In the genomic region with DNA sequence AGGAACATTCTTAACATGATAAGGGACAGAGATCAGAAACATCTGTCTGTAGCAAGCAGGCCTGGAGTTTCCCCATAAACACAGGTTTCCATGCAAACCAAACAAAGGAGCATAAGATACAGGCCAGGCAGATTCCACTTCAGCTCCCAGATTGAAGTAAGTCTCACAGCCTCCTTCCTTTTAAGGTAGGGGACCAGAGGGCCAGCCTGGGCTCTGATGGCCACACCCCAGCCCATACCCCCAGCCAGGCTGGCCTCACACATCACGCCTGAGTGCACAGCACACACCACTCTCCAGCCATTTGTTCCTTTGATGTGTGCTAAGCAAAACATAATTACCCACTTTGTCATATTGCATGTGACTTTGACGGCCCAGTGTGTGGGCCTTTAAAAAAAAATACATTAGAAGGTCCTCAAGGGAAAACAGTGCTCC, we compare ENCODE assay signal across 8 cellular contexts.
DNase-seq lines count a peak whose midpoint lies in the region; ATAC-seq lines count a peak whose summit lies in the region.

No MANE protein-coding gene starts in this region.

- DNase-seq in Caki2 (ENCODE audit: low read depth) (peak; percentile 29), adipocyte (ENCODE audit: low read depth) (peak; percentile 73), kidney tubule cell (ENCODE audit: low spot score) (peak; percentile 92), DMS79 treated with DMSO at 0.1 percent for 48 hours (lab: John Stamatoyannopoulos, UW) (no peak), NCI-H2107 treated with DMSO at 0.1 percent for 48 hours (lab: John Stamatoyannopoulos, UW; ENCODE audit: unreplicated experiment) (no peak)
- no peak for DNase-seq in NK-92 treated with Interleukin-12 subunit alpha and Interleukin-12 subunit beta, amount 100 ng/mL, for 24 hours (lab: John Stamatoyannopoulos, UW)

- H3K36me3 ChIP-seq in adipocyte (ENCODE audit: control insufficient read depth, insufficient read depth, low read length, severe bottlenecking): no peaks in the 10 kb centered on the region

- peaks cover 9% of the 10 kb centered on the region for H3K4me1 ChIP-seq in adipocyte (ENCODE audit: control insufficient read depth, insufficient read depth, low read length)

- H3K4me3 ChIP-seq in adipocyte (ENCODE audit: low read length): peak overlapping the region; percentile 31

- in situ Hi-C loops in Caki2 (cut with HindIII; ENCODE audit: low pct_unique_long_range_greater_than_20kb, low sequenced_read_pairs): no loop called here

- no peaks in the 10 kb centered on the region for H3K27me3 ChIP-seq in adipocyte (replicated peaks; ENCODE audit: control insufficient read depth, insufficient read depth, low read length)

- H3K9ac ChIP-seq in adipocyte (ENCODE audit: low read length): peak overlapping the region; percentile 47

- ATAC-seq in HG03342 (IDR thresholded peaks at IDR 0.05; ENCODE audit: unreplicated experiment): peak; percentile 31
- no peak for ATAC-seq in HG02938 (IDR thresholded peaks at IDR 0.05; ENCODE audit: unreplicated experiment)

- no peaks in the 10 kb centered on the region for H3K9me3 ChIP-seq in adipocyte (ENCODE audit: control insufficient read depth, low read length)

Comparison
In these comparisons a context has a peak if more than half of its experiments do, and no peak if none do; other contexts are left out.
1. DNase-seq: peak in Caki2 (single experiment), adipocyte (single experiment) and kidney tubule cell (single experiment); none in DMS79 treated with DMSO at 0.1 percent for 48 hours (single experiment), NCI-H2107 treated with DMSO at 0.1 percent for 48 hours (single experiment) and NK-92 treated with Interleukin-12 subunit alpha and Interleukin-12 subunit beta, amount 100 ng/mL, for 24 hours (single experiment).